In the genomic region with DNA sequence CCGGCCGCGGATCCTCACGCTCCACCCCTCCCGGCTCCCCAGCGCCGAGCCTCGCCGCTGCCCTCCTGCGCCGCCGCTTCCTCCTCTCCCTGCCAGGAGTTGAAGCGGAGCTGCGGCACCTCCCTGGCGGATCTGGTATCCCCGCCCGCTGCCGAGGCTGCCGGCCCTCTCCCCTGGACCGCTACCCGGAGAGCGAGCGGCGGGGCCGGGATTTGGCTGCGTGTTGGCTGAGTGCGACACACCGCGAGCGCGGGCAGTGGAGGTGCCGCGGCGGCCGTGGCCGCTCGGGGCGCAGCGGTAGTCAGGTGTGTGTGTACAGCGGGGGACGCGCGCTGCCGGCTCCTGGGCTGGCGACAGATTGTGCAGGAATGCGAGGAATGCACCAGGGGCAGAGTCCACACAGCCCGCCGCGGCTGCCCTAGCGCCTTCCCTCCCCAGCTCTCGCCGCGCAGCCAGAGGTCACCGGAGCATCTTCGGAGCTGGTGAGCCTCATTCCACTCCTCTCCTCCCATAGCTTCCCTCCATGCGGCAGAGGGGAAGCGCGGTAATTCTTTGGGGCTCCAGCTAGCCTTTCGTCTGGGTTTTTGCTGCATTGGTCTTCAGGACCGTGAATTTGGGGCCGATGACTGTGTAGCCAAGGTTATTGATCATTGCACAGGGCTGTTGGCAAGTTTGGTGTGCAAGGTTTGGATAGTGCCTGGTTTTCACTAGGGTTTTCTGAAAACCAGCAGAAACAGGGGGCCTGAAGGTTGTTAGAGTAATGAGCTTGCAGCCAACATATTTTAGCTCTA, we compare ENCODE assay signal across 8 cellular contexts. TPM values are rescaled to one million over a fixed set of nuclear protein-coding genes. Genes with fewer than 3 reads are reported as not detected.
DNase-seq lines count a peak whose midpoint lies in the region; ATAC-seq, FAIRE-seq and TF ChIP-seq lines count a peak whose summit lies in the region.

No MANE protein-coding gene starts in this region.

- peak overlapping the region; percentile 99 for H3K4me3 Mint-ChIP-seq in astrocyte (ENCODE audit: unreplicated experiment)

- peaks cover 10% of the 10 kb centered on the region for H3K27me3 ChIP-seq in DND-41 (ENCODE audit: insufficient read depth, low read length, poor library complexity)
- no peaks in the 10 kb centered on the region for H3K27me3 ChIP-seq in astrocyte (ENCODE audit: insufficient read depth, low read length)
- no peaks in the 10 kb centered on the region for H3K27me3 ChIP-seq in rectal smooth muscle tissue (ENCODE audit: control insufficient read depth, insufficient read depth, low read length)

- H3K27me3 Mint-ChIP-seq in astrocyte (ENCODE audit: low read depth, unreplicated experiment): no peaks in the 10 kb centered on the region

- DNase-seq in DND-41 (peak; percentile 70), HT-29 (ENCODE audit: low spot score) (peak; percentile 92), SK-MEL-5 (ENCODE audit: low read depth, low spot score) (peak; percentile 38), astrocyte (ENCODE audit: low read depth) (peak; percentile 45), hippocampal formation (lab: John Stamatoyannopoulos, UW) (peak; percentile 68 to 75), NCI-H446 treated with DMSO at 0.1 percent for 48 hours (lab: John Stamatoyannopoulos, UW) (no peak)

- ATAC-seq in DND-41 (ENCODE audit: insufficient read depth, low read depth) (peak; percentile 66), GM21381 (IDR thresholded peaks at IDR 0.05; ENCODE audit: unreplicated experiment) (peak; percentile 44)

- peak; percentile 52 for TF ChIP-seq CTCF in DND-41 (IDR thresholded peaks at IDR 0.05; ENCODE audit: borderline replicate concordance, extremely low read depth, low read length, poor library complexity, severe bottlenecking)
- TF ChIP-seq CTCF in astrocyte (IDR thresholded peaks at IDR 0.05; ENCODE audit: insufficient read depth, low read depth, low read length): no peak

- no peak for FAIRE-seq in astrocyte (lab: Jason Lieb, UNC)

- H2AFZ ChIP-seq in DND-41 (ENCODE audit: low read depth, low read length): peak overlapping the region; percentile 96
- H2AFZ ChIP-seq in astrocyte (ENCODE audit: low read depth, low read length): peak overlapping the region; percentile 84

- H3K9ac ChIP-seq in DND-41 (ENCODE audit: low read depth, low read length) (peak overlapping the region; percentile 82), astrocyte (ENCODE audit: low read length) (peak overlapping the region; percentile 87), rectal smooth muscle tissue (ENCODE audit: low read length) (peak overlapping the region; percentile 38)

- H3K36me3 ChIP-seq in DND-41 (ENCODE audit: insufficient read depth, low read length) (no peaks in the 10 kb centered on the region; the same call in none of the 2 replicates), astrocyte (ENCODE audit: insufficient read depth, low read length) (no peaks in the 10 kb centered on the region), rectal smooth muscle tissue (ENCODE audit: control insufficient read depth, insufficient read depth, low read length) (no peaks in the 10 kb centered on the region)

- peaks cover 36% of the 10 kb centered on the region for H4K20me1 ChIP-seq in DND-41 (ENCODE audit: insufficient read depth, low read length)
- H4K20me1 ChIP-seq in astrocyte (ENCODE audit: insufficient read depth, low read length): peaks cover 40% of the 10 kb centered on the region

- H3K79me2 ChIP-seq in DND-41 (ENCODE audit: insufficient read depth, low read length) (peaks cover 49% of the 10 kb centered on the region), astrocyte (ENCODE audit: insufficient read depth, low read length) (peaks cover 55% of the 10 kb centered on the region)

- H3K4me2 ChIP-seq in DND-41 (ENCODE audit: insufficient read depth, low read length) (peak overlapping the region; percentile 94), astrocyte (ENCODE audit: low read length) (peak overlapping the region; percentile 97)

- in situ Hi-C loops in SK-MEL-5 (cut with HindIII; ENCODE audit: low pct_unique_long_range_greater_than_20kb, low sequenced_read_pairs): no loop called here

- H3K27ac Mint-ChIP-seq in astrocyte (ENCODE audit: unreplicated experiment): peak overlapping the region; percentile 93

- H3K27ac ChIP-seq in DND-41 (ENCODE audit: low read length): peak overlapping the region; percentile 73
- peak overlapping the region; percentile 79 for H3K27ac ChIP-seq in astrocyte (ENCODE audit: low read depth, low read length)
- H3K27ac ChIP-seq in rectal smooth muscle tissue (ENCODE audit: low read depth, low read length): peak overlapping the region; percentile 80

- no peaks in the 10 kb centered on the region for H3K36me3 Mint-ChIP-seq in astrocyte (ENCODE audit: low read depth, unreplicated experiment)

- H3K4me1 ChIP-seq in DND-41 (ENCODE audit: insufficient read depth, low read length) (peaks cover 29% of the 10 kb centered on the region), astrocyte (ENCODE audit: insufficient read depth, low read length) (peaks cover 16% of the 10 kb centered on the region), rectal smooth muscle tissue (ENCODE audit: control insufficient read depth, insufficient read depth, low read length) (no peaks in the 10 kb centered on the region)

- H3K4me1 Mint-ChIP-seq in astrocyte (ENCODE audit: low read depth, unreplicated experiment): peaks cover 19% of the 10 kb centered on the region

- H3K4me3 ChIP-seq in DND-41 (ENCODE audit: low read depth in 1 of 2, low read length in 2 of 2): peak overlapping the region; percentile 78 to 94; a peak in 3 of 4 replicates
- peak overlapping the region; percentile 68 for H3K4me3 ChIP-seq in astrocyte (ENCODE audit: insufficient read depth, low read depth, low read length)
- H3K4me3 ChIP-seq in rectal smooth muscle tissue (ENCODE audit: low read length): peak overlapping the region; percentile 95

- H3K9me3 Mint-ChIP-seq in astrocyte (ENCODE audit: unreplicated experiment): no peaks in the 10 kb centered on the region

- H3K9me3 ChIP-seq in DND-41 (ENCODE audit: insufficient read depth, low read length, severe bottlenecking): no peaks in the 10 kb centered on the region
- H3K9me3 ChIP-seq in astrocyte (ENCODE audit: insufficient read depth, low read depth, low read length): no peaks in the 10 kb centered on the region

RNA-seq across cellular contexts. Expression of a gene that starts 1.3 kb away (rescaled TPM):
- 111 and 112 TPM in 2 replicates for total RNA-seq in HT-29 (2014; rRNA removed; shearing (Covaris generic))
- 16.7 and 21.2 TPM in 2 replicates for total RNA-seq in SK-MEL-5 (2014; rRNA removed; shearing (Covaris generic))
- 19.3 and 25.6 TPM in 2 replicates for polyA plus RNA-seq in SK-MEL-5 (2015; cell fraction: cytosol; rRNA removed)
- polyA plus RNA-seq in SK-MEL-5 (2015; cell fraction: nucleus; rRNA removed): 118 and 126 TPM in 2 replicates
- 34.0 and 38.4 TPM in 2 replicates for total RNA-seq in astrocyte

RNA-seq across cellular contexts. Expression of a gene that starts 1.5 kb away (rescaled TPM):
- 1.4 and 5.5 TPM in 2 replicates for total RNA-seq in HT-29 (2014; rRNA removed; shearing (Covaris generic))
- 0.13 TPM in 1 of 2 replicates, not detected in the other for total RNA-seq in SK-MEL-5 (2014; rRNA removed; shearing (Covaris generic))
- polyA plus RNA-seq in SK-MEL-5 (2015; cell fraction: cytosol; rRNA removed): not detected in 2 replicates
- polyA plus RNA-seq in SK-MEL-5 (2015; cell fraction: nucleus; rRNA removed): 0.51 TPM in 1 of 2 replicates, not detected in the other
- total RNA-seq in astrocyte: 1.4 and 2.4 TPM in 2 replicates
